Comparison of ENCODE assay signal across 1 cellular context in the genomic region with DNA sequence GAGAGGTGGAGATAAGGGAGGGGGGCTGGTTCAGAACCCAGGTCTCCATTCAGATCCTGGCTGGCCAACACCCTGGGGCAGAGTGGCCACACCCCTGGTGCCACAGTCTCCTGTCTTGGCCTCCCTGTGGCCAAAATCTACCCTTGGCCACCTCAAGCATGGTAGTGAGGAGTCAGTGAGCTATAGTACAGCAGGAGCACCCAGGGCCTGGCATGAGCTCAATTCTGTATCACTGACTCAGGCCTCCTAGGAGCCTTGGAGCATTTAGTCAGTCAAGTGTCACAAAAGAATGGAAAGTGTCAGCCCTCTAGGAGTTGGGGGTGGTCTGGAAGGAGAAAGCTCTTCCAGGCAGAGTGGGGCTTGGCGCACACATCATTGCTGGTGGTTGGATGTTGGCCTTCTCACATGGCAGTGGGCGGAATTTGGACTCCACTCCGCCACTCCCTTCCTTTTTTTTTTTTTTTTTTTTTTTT.
TF ChIP-seq lines count a peak whose summit lies in the region.

No MANE protein-coding gene starts in this region.

TF ChIP-seq in HCT116, 20 proteins besides CTCF, POLR2A, EP300 and RAD21:
- TF ChIP-seq POLR2AphosphoS5 (IDR thresholded peaks at IDR 0.05; ENCODE audit: low read depth, low read length) (no peak; the same call in none of the 2 replicates), FOSL1 (IDR thresholded peaks at IDR 0.05; ENCODE audit: low read depth) (no peak), TCF7L2 (IDR thresholded peaks at IDR 0.05; ENCODE audit: borderline replicate concordance, extremely low read depth, insufficient read depth, insufficient read length) (no peak)
